10 cellular contexts compared by ENCODE assay signal in genomic region chr6:169162968-169163903, GRCh38.
DNase-seq lines count a peak whose midpoint lies in the region; ATAC-seq lines count a peak whose summit lies in the region.
"Had no signal": no experiment of that assay in that cellular context is flagged by ENCODE, and none has a peak within 500 bp of the region (broad histone marks: within the 10 kb centered on the region; RNA-seq: fewer than 3 reads in every experiment).

No MANE protein-coding gene starts in this region.

- no peak overlapping the region for H3K4me3 ChIP-seq in esophagus (ENCODE audit: low read depth in 1 of 2, low read length in 2 of 2)

- ATAC-seq in HG02588 (IDR thresholded peaks at IDR 0.05; ENCODE audit: unreplicated experiment) = no peak
- ATAC-seq in effector memory CD8-positive, alpha-beta T cell (replicated peaks) = no peak

- no peaks in the 10 kb centered on the region for H3K9me3 ChIP-seq in esophagus (ENCODE audit: control insufficient read depth in 2 of 2, insufficient read depth in 1 of 2, low read depth in 1 of 2, low read length in 1 of 2)

- peak overlapping the region; percentile 8 to 26 for H3K27ac ChIP-seq in esophagus (ENCODE audit: low read depth in 2 of 2, low read length in 1 of 2)

- peaks cover 3 to 6% of the 10 kb centered on the region in 2 donors for H3K4me1 ChIP-seq in esophagus (ENCODE audit: control insufficient read depth in 2 of 2, insufficient read depth in 2 of 2, low read length in 1 of 2)

- no peaks in the 10 kb centered on the region for H3K36me3 Mint-ChIP-seq in effector memory CD8-positive, alpha-beta T cell (ENCODE audit: insufficient read depth)
- H3K36me3 Mint-ChIP-seq: natural killer cell treated with Interleukin-12 subunit alpha and Interleukin-12 subunit beta and Interleukin-15 and Interleukin-18, amount 100 ng/mL, for 72 hours had no signal

- no peak overlapping the region for H3K4me3 Mint-ChIP-seq in effector memory CD8-positive, alpha-beta T cell
- H3K4me3 Mint-ChIP-seq: natural killer cell treated with Interleukin-12 subunit alpha and Interleukin-12 subunit beta and Interleukin-15 and Interleukin-18, amount 100 ng/mL, for 72 hours had no signal

- DNase-seq in EL (peak; percentile 100), NCI-H460 (ENCODE audit: extremely low read depth, low read depth) (peak; percentile 46), posterior vena cava (ENCODE audit: low spot score) (peak; percentile 94), posterior cingulate gyrus (no peak), DMS114 treated with DMSO at 0.1 percent for 48 hours (lab: John Stamatoyannopoulos, UW; ENCODE audit: unreplicated experiment) (no peak)
- no peak for DNase-seq in effector memory CD8-positive, alpha-beta T cell
- DNase-seq: activated naive CD4-positive, alpha-beta T cell treated with anti-CD3 and anti-CD28 coated beads, Interleukin-2, amount 50 U/mL, for 16 hours had no signal

- H3K4me1 Mint-ChIP-seq in effector memory CD8-positive, alpha-beta T cell (ENCODE audit: low read depth in 2 of 2) = no peaks in the 10 kb centered on the region

- 54 to 68% methylated on average over 11 of the region's 11 CpGs for WGBS in esophagus, 2 donors

- peaks cover 18 to 47% of the 10 kb centered on the region in 2 donors for H3K27me3 Mint-ChIP-seq in effector memory CD8-positive, alpha-beta T cell

- H3K27ac Mint-ChIP-seq in effector memory CD8-positive, alpha-beta T cell = no peak overlapping the region
- H3K27ac Mint-ChIP-seq: natural killer cell treated with Interleukin-12 subunit alpha and Interleukin-12 subunit beta and Interleukin-15 and Interleukin-18, amount 100 ng/mL, for 72 hours had no signal

- no peaks in the 10 kb centered on the region for H3K9me3 Mint-ChIP-seq in effector memory CD8-positive, alpha-beta T cell
- H3K9me3 Mint-ChIP-seq: natural killer cell treated with Interleukin-12 subunit alpha and Interleukin-12 subunit beta and Interleukin-15 and Interleukin-18, amount 100 ng/mL, for 72 hours had no signal

- no peaks in the 10 kb centered on the region for H3K36me3 ChIP-seq in esophagus (ENCODE audit: control insufficient read depth in 2 of 2, insufficient read depth in 2 of 2, low read length in 1 of 2)

- H3K27me3 ChIP-seq in esophagus (ENCODE audit: control insufficient read depth in 1 of 2, insufficient read depth in 2 of 2, low read length in 2 of 2) = no peaks in the 10 kb centered on the region

- intact Hi-C loops in posterior vena cava (cut with DNase I) (no loop called here), posterior cingulate gyrus (cut with DNase I) (no loop called here)

Comparison
In these comparisons a context has a peak if more than half of its experiments do, and no peak if none do; other contexts are left out.
1. DNase-seq: peak in EL (single experiment), NCI-H460 (single experiment) and posterior vena cava (single experiment); none in posterior cingulate gyrus (0 of 10), DMS114 treated with DMSO at 0.1 percent for 48 hours (single experiment) and effector memory CD8-positive, alpha-beta T cell (0 of 3).